In the genomic region with DNA sequence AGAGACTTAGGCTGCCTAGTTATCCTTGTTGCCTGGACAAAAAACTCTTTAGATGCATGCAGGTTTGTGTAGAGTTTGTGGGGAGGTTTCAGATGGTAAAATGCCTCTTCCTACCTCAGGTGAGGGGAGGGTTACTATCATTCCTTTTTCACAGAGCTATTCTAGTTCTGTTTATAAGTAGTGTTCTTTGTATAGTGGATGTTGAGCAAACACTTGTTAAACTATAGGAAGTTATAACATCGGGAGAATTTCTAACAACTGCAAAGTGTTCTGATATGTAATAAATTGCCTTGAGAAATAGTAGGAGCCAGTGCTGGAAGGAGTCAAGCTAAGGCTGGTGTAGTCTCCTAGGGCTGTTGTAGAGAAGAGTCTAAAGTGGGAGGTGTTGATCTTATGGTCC, we compare ENCODE assay signal across 23 cellular contexts. TPM values are rescaled to one million over a fixed set of nuclear protein-coding genes. Genes with fewer than 3 reads are reported as not detected.
DNase-seq lines count a peak whose midpoint lies in the region; ATAC-seq lines count a peak whose summit lies in the region.
"Had no signal": no experiment of that assay in that cellular context is flagged by ENCODE, and none has a peak within 500 bp of the region (broad histone marks: within the 10 kb centered on the region; RNA-seq: fewer than 3 reads in every experiment).

No MANE protein-coding gene starts in this region.

- H3K36me3 ChIP-seq in esophagus (ENCODE audit: control insufficient read depth in 2 of 2, insufficient read depth in 2 of 2, low read length in 1 of 2) (no peaks in the 10 kb centered on the region), muscle layer of duodenum (ENCODE audit: control insufficient read depth in 1 of 2, insufficient read depth in 2 of 2, low read length in 2 of 2) (no peaks in the 10 kb centered on the region)
- H3K36me3 ChIP-seq: brain microvascular endothelial cell had no signal

- no peaks in the 10 kb centered on the region for H3K27me3 ChIP-seq in right cardiac atrium (ENCODE audit: control insufficient read depth, insufficient read depth)
- H3K27me3 ChIP-seq in esophagus (ENCODE audit: control insufficient read depth in 1 of 2, insufficient read depth in 2 of 2, low read length in 2 of 2), result no peaks in the 10 kb centered on the region
- H3K27me3 ChIP-seq in muscle layer of duodenum (ENCODE audit: low read depth, low read length), result no peaks in the 10 kb centered on the region
- H3K27me3 ChIP-seq: brain microvascular endothelial cell had no signal

- H3K9me3 ChIP-seq in right cardiac atrium (ENCODE audit: control insufficient read depth, low read length) (no peaks in the 10 kb centered on the region), esophagus (ENCODE audit: control insufficient read depth in 2 of 2, insufficient read depth in 1 of 2, low read depth in 1 of 2, low read length in 1 of 2) (no peaks in the 10 kb centered on the region), muscle layer of duodenum (ENCODE audit: control insufficient read depth in 1 of 2, low read length in 2 of 2) (no peaks in the 10 kb centered on the region)
- H3K9me3 ChIP-seq: psoas muscle had no signal

- WGBS in right cardiac atrium, result 71% methylated on average over 1 of the region's 1 CpG
- 64 to 74% methylated on average over 1 of the region's 1 CpG for WGBS in esophagus, 2 donors

- H3K27ac ChIP-seq in right cardiac atrium (ENCODE audit: low read length) (peak overlapping the region; percentile 31), esophagus (ENCODE audit: low read depth in 2 of 2, low read length in 1 of 2) (peak overlapping the region; percentile 7), muscle layer of duodenum (ENCODE audit: low read length) (peak overlapping the region; percentile 46)
- H3K27ac ChIP-seq: brain microvascular endothelial cell, psoas muscle had no signal

- no peak for ATAC-seq in right cardiac atrium
- ATAC-seq in left cardiac atrium, result no peak
- ATAC-seq: K562, psoas muscle had no signal

- H3K4me3 ChIP-seq in right cardiac atrium (ENCODE audit: low read length) (no peak overlapping the region), esophagus (ENCODE audit: low read depth in 1 of 2, low read length in 2 of 2) (no peak overlapping the region), muscle layer of duodenum (ENCODE audit: low read depth in 1 of 2, low read length in 2 of 2) (no peak overlapping the region)
- H3K4me3 ChIP-seq: K562, psoas muscle had no signal

- DNase-seq in right cardiac atrium (no peak), left cardiac atrium (no peak), HT-29 (ENCODE audit: low spot score) (no peak), glomerular visceral epithelial cell (ENCODE audit: extremely low spot score) (no peak), NCI-H2227 (lab: John Stamatoyannopoulos, UW; ENCODE audit: unreplicated experiment) (no peak), NCI-H82 (lab: John Stamatoyannopoulos, UW) (no peak)
- DNase-seq: activated CD4-positive, alpha-beta T cell treated with anti-CD3 and anti-CD28 coated beads, Interleukin-2, amount 50 U/mL, for 48 hours; activated CD4-positive, CD25-positive, alpha-beta regulatory T cell; activated gamma-delta T cell; brain microvascular endothelial cell; Calu3; endodermal cell; glutamatergic neuron; H9; MM.1S; NCI-H1436 treated with DMSO at 0.1 percent for 48 hours; NCI-H526; psoas muscle; RPMI8226; stimulated activated CD4-positive, alpha-beta T cell treated with anti-CD3 and anti-CD28 coated beads, Interleukin-2, amount 100 ng/mL, for 24 hours had no signal

- H3K4me1 ChIP-seq in right cardiac atrium (ENCODE audit: control insufficient read depth, insufficient read depth, low read length) (peaks cover 9% of the 10 kb centered on the region), esophagus (ENCODE audit: control insufficient read depth in 2 of 2, insufficient read depth in 2 of 2, low read length in 1 of 2) (no peaks in the 10 kb centered on the region), muscle layer of duodenum (ENCODE audit: control insufficient read depth in 1 of 2, insufficient read depth in 2 of 2, low read length in 2 of 2) (peaks cover 16 to 34% of the 10 kb centered on the region in 2 donors)

- intact Hi-C loops in right cardiac atrium (cut with DNase I) (no loop called here), left cardiac atrium (cut with DNase I) (no loop called here)

RNA-seq across cellular contexts. Expression of gene FAS, which starts 6.7 kb away (rescaled TPM):
- 10 to 100 TPM in 1 of 4 donors, 1 to 10 TPM in 3; 5.7 to 10.1 (median 6.5) TPM for total RNA-seq in right cardiac atrium
- 4.7 TPM for polyA plus RNA-seq in right cardiac atrium
- 1 to 10 TPM; 6.6 to 8.1 TPM for total RNA-seq in left cardiac atrium
- polyA plus RNA-seq in esophagus, result 10 to 100 TPM in 1 of 2 donors, 1 to 10 TPM in 1; 8.8 to 10.2 TPM
- 2.5 and 4.3 TPM in 2 replicates for total RNA-seq in HT-29 (2014; rRNA removed; shearing (Covaris generic))

RNA-seq across cellular contexts. Expression of gene ACTA2, which starts 31.4 kb away (rescaled TPM):
- 1,000 to 10,000 TPM in 2 of 4 donors, 100 to 1,000 TPM in 2; 746 to 3,137 (median 1,120) TPM for total RNA-seq in right cardiac atrium
- polyA plus RNA-seq in right cardiac atrium, result 649 TPM
- total RNA-seq in left cardiac atrium, result 1,000 to 10,000 TPM; 1,100 to 1,897 TPM
- polyA plus RNA-seq in esophagus, result 100 to 1,000 TPM; 164 to 713 TPM
- 0.31 and 1.4 TPM in 2 replicates for total RNA-seq in HT-29 (2014; rRNA removed; shearing (Covaris generic))
- total RNA-seq: endodermal cell had no signal

Comparison
In these comparisons a context has a peak if more than half of its experiments do, and no peak if none do; other contexts are left out.
1. RNA of gene ACTA2, which starts 31.4 kb away (total RNA-seq): 1,100 to 1,897 TPM in left cardiac atrium and 746 to 3,137 TPM in right cardiac atrium; 0.31 to 1.4 TPM in HT-29; every median in the first group is over 100 times any median in the second.
2. Peak in every context shown above with its lines, with median percentiles within 50 percentile points of each other: H3K27ac ChIP-seq.